Comparison of ENCODE assay signal across 12 cellular contexts in the genomic region with DNA sequence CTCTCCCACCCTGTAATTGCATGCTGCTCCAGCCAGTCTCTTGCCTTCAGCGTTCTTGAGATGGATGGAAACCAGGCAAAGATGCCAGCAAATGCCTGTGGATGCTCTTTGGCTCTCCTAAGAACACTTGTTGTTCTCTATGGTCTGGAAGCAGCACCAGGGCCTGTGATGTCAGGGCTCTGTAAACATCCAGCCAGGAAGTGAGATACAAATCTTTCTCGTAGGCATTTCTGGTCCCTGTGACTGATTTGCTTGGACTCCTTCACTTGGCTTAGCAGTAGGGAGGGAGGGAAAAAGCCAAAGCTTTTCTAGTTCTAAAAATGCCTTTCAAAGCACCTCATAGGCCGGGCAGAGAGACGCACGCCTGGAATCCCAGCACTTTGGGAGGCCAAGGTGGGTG.
DNase-seq lines count a peak whose midpoint lies in the region; ATAC-seq and TF ChIP-seq lines count a peak whose summit lies in the region.
"Had no signal": no experiment of that assay in that cellular context is flagged by ENCODE, and none has a peak within 500 bp of the region (broad histone marks: within the 10 kb centered on the region; RNA-seq: fewer than 3 reads in every experiment).

No MANE protein-coding gene starts in this region.

- peaks cover 5% of the 10 kb centered on the region for H3K9me3 Mint-ChIP-seq in osteocyte (ENCODE audit: unreplicated experiment)
- H3K9me3 Mint-ChIP-seq in activated naive CD8-positive, alpha-beta T cell treated with anti-CD3 and anti-CD28 coated beads, Interleukin-2, amount 50 U/mL, for 24 hours, result no peaks in the 10 kb centered on the region
- H3K9me3 Mint-ChIP-seq in stimulated activated naive B cell treated with anti-CD40 and anti-IgM and Interleukin-4, amounts not matched to agents 10 μg/mL and 1 μg/mL and 100 μg/mL, for 72 hours, result peaks cover 0 to 1% of the 10 kb centered on the region in 2 donors
- H3K9me3 Mint-ChIP-seq: activated naive CD8-positive, alpha-beta T cell treated with anti-CD3 and anti-CD28 coated beads, Interleukin-2, amount 10 ng/mL, durations not matched to agents 7 days and 5 days had no signal

- peaks cover 39% of the 10 kb centered on the region for H3K4me1 Mint-ChIP-seq in osteocyte (ENCODE audit: unreplicated experiment)
- no peaks in the 10 kb centered on the region for H3K4me1 Mint-ChIP-seq in activated naive CD8-positive, alpha-beta T cell treated with anti-CD3 and anti-CD28 coated beads, Interleukin-2, amount 50 U/mL, for 24 hours
- H3K4me1 Mint-ChIP-seq in stimulated activated naive B cell treated with anti-CD40 and anti-IgM and Interleukin-4, amounts not matched to agents 10 μg/mL and 1 μg/mL and 100 μg/mL, for 72 hours, result peaks cover 0 to 2% of the 10 kb centered on the region in 2 donors

- H3K4me3 ChIP-seq in fibroblast of villous mesenchyme (ENCODE audit: low read depth, low read length), result no peak overlapping the region

- H3K27me3 Mint-ChIP-seq in osteocyte (ENCODE audit: unreplicated experiment), result peaks cover 17% of the 10 kb centered on the region
- peaks cover 21% of the 10 kb centered on the region for H3K27me3 Mint-ChIP-seq in activated naive CD8-positive, alpha-beta T cell treated with anti-CD3 and anti-CD28 coated beads, Interleukin-2, amount 50 U/mL, for 24 hours
- H3K27me3 Mint-ChIP-seq in stimulated activated naive B cell treated with anti-CD40 and anti-IgM and Interleukin-4, amounts not matched to agents 10 μg/mL and 1 μg/mL and 100 μg/mL, for 72 hours, result peaks cover 41 to 43% of the 10 kb centered on the region in 2 donors

- peaks cover 2% of the 10 kb centered on the region for H3K36me3 Mint-ChIP-seq in osteocyte (ENCODE audit: unreplicated experiment)
- H3K36me3 Mint-ChIP-seq in activated naive CD8-positive, alpha-beta T cell treated with anti-CD3 and anti-CD28 coated beads, Interleukin-2, amount 50 U/mL, for 24 hours (ENCODE audit: low read depth), result no peaks in the 10 kb centered on the region
- no peaks in the 10 kb centered on the region for H3K36me3 Mint-ChIP-seq in stimulated activated naive B cell treated with anti-CD40 and anti-IgM and Interleukin-4, amounts not matched to agents 10 μg/mL and 1 μg/mL and 100 μg/mL, for 72 hours
- H3K36me3 Mint-ChIP-seq: activated naive CD8-positive, alpha-beta T cell treated with anti-CD3 and anti-CD28 coated beads, Interleukin-2, amount 10 ng/mL, durations not matched to agents 7 days and 5 days had no signal

- no peak overlapping the region for H3K4me3 Mint-ChIP-seq in osteocyte (ENCODE audit: unreplicated experiment)
- H3K4me3 Mint-ChIP-seq in activated naive CD8-positive, alpha-beta T cell treated with anti-CD3 and anti-CD28 coated beads, Interleukin-2, amount 50 U/mL, for 24 hours, result no peak overlapping the region
- H3K4me3 Mint-ChIP-seq in stimulated activated naive B cell treated with anti-CD40 and anti-IgM and Interleukin-4, amounts not matched to agents 10 μg/mL and 1 μg/mL and 100 μg/mL, for 72 hours, result no peak overlapping the region
- H3K4me3 Mint-ChIP-seq: activated naive CD8-positive, alpha-beta T cell treated with anti-CD3 and anti-CD28 coated beads, Interleukin-2, amount 10 ng/mL, durations not matched to agents 7 days and 5 days had no signal

- DNase-seq in AG08396 (ENCODE audit: low spot score) (peak; percentile 36), SK-N-DZ (ENCODE audit: low spot score) (peak; percentile 79), fibroblast of villous mesenchyme (ENCODE audit: low read depth) (peak; percentile 83), osteocyte (ENCODE audit: extremely low spot score, unreplicated experiment) (no peak), T-helper 9 cell (no peak)
- no peak for DNase-seq in activated naive CD8-positive, alpha-beta T cell treated with anti-CD3 and anti-CD28 coated beads, Interleukin-2, amount 50 U/mL, for 24 hours
- no peak for DNase-seq in stimulated activated naive B cell treated with anti-CD40 and anti-IgM and Interleukin-4, amounts not matched to agents 10 μg/mL and 1 μg/mL and 100 μg/mL, for 72 hours
- no peak for DNase-seq in activated CD4-positive, alpha-beta T cell treated with anti-CD3 and anti-CD28 coated beads, Interleukin-2, amount 50 U/mL, for 48 hours
- DNase-seq: activated CD4-positive, alpha-beta T cell treated with anti-CD3 and anti-CD28 coated beads for 48 hours; activated naive CD8-positive, alpha-beta T cell treated with anti-CD3 and anti-CD28 coated beads, Interleukin-2, amount 10 ng/mL, durations not matched to agents 7 days and 5 days; KBM-7; stimulated activated CD4-positive, alpha-beta T cell treated with anti-CD3 and anti-CD28 coated beads, Interleukin-1b, Interleukin-23, amount 100 ng/mL, for 48 hours had no signal

- peak overlapping the region; percentile 16 for H3K27ac Mint-ChIP-seq in osteocyte (ENCODE audit: unreplicated experiment)
- no peak overlapping the region for H3K27ac Mint-ChIP-seq in activated naive CD8-positive, alpha-beta T cell treated with anti-CD3 and anti-CD28 coated beads, Interleukin-2, amount 50 U/mL, for 24 hours
- H3K27ac Mint-ChIP-seq in stimulated activated naive B cell treated with anti-CD40 and anti-IgM and Interleukin-4, amounts not matched to agents 10 μg/mL and 1 μg/mL and 100 μg/mL, for 72 hours, result no peak overlapping the region

- no peak for ATAC-seq in activated naive CD8-positive, alpha-beta T cell treated with anti-CD3 and anti-CD28 coated beads, Interleukin-2, amount 50 U/mL, for 24 hours
- no peak for ATAC-seq in stimulated activated naive B cell treated with anti-CD40 and anti-IgM and Interleukin-4, amounts not matched to agents 10 μg/mL and 1 μg/mL and 100 μg/mL, for 72 hours (replicated peaks)

- no peak for TF ChIP-seq CTCF in fibroblast of villous mesenchyme (IDR thresholded peaks at IDR 0.05; ENCODE audit: insufficient read depth, low read depth, low read length)
- TF ChIP-seq CTCF in osteocyte (IDR thresholded peaks at IDR 0.05), result no peak

Comparison
In these comparisons a context has a peak if more than half of its experiments do, and no peak if none do; other contexts are left out.
1. DNase-seq: peak in AG08396 (single experiment), SK-N-DZ (single experiment) and fibroblast of villous mesenchyme (single experiment); none in osteocyte (single experiment), activated naive CD8-positive, alpha-beta T cell treated with anti-CD3 and anti-CD28 coated beads, Interleukin-2, amount 50 U/mL, for 24 hours (single experiment), stimulated activated naive B cell treated with anti-CD40 and anti-IgM and Interleukin-4, amounts not matched to agents 10 μg/mL and 1 μg/mL and 100 μg/mL, for 72 hours (single experiment), activated CD4-positive, alpha-beta T cell treated with anti-CD3 and anti-CD28 coated beads, Interleukin-2, amount 50 U/mL, for 48 hours (0 of 2) and T-helper 9 cell (single experiment).